ENCODE assay signal across 12 cellular contexts in genomic region chr12:42234970-42235369, GRCh38. TPM values are rescaled to one million over a fixed set of nuclear protein-coding genes. Genes with fewer than 3 reads are reported as not detected.
DNase-seq lines count a peak whose midpoint lies in the region; TF ChIP-seq lines count a peak whose summit lies in the region.
"Had no signal": no experiment of that assay in that cellular context is flagged by ENCODE, and none has a peak within 500 bp of the region (broad histone marks: within the 10 kb centered on the region; RNA-seq: fewer than 3 reads in every experiment).

No MANE protein-coding gene starts in this region.

- intact Hi-C loops in MCF 10A (cut with micrococcal nuclease) = loop anchor here (5.0 kb wide), 1 partner anchor 247 kb away; no protein-coding TSS in a partner anchor
- intact Hi-C loops in mammary epithelial cell (cut with micrococcal nuclease) = no loop called here
- intact Hi-C loops in dorsolateral prefrontal cortex (cut with DNase I) = loop anchor here in 1 of 2 donors (5.0 kb wide), 1 partner anchor 92 kb away; the partner anchor contains the start of genes PPHLN1 and ZCRB1

- H3K36me3 Mint-ChIP-seq in MCF 10A (ENCODE audit: insufficient read depth, unreplicated experiment) (peaks cover 15% of the 10 kb centered on the region), mesothelial cell of epicardium (peaks cover 15% of the 10 kb centered on the region), type B pancreatic cell (peaks cover 23% of the 10 kb centered on the region)
- H3K36me3 Mint-ChIP-seq: naive B cell had no signal

- no peak overlapping the region for H2AFZ ChIP-seq in mammary epithelial cell (ENCODE audit: low read depth, low read length)

- H3K27ac ChIP-seq in mammary epithelial cell (ENCODE audit: insufficient read depth, low read depth, low read length) (no peak overlapping the region), dorsolateral prefrontal cortex (peak overlapping the region in 55 of 59 donors; percentile 6 to 95 (median 66))

- H3K27me3 Mint-ChIP-seq in MCF 10A (ENCODE audit: insufficient read depth, unreplicated experiment) (no peaks in the 10 kb centered on the region), mesothelial cell of epicardium (ENCODE audit: low read depth) (no peaks in the 10 kb centered on the region), type B pancreatic cell (no peaks in the 10 kb centered on the region)
- H3K27me3 Mint-ChIP-seq: activated CD4-positive, alpha-beta T cell treated with anti-CD3 and anti-CD28 coated beads, Interleukin-2, amount 10 ng/mL, durations not matched to agents 7 days and 5 days; naive B cell had no signal

- POLR2A ChIA-PET in MCF 10A (lab: Yijun Ruan, JAX) = interaction anchor here (0.7 to 1.0 kb wide), 2 partner anchors 13 to 35 kb away, joined by 3 read pairs; no protein-coding TSS in a partner anchor

- H4K20me1 ChIP-seq in mammary epithelial cell (ENCODE audit: insufficient read depth, low read length) = no peaks in the 10 kb centered on the region

- peaks cover 1% of the 10 kb centered on the region for H3K36me3 ChIP-seq in mammary epithelial cell (ENCODE audit: insufficient read depth, low read length)

- in situ Hi-C loops in mammary epithelial cell (cut with MboI; ENCODE audit: low sequenced_read_pairs in 2 of 2) = no loop called here

- H3K4me3 Mint-ChIP-seq in MCF 10A (ENCODE audit: unreplicated experiment) = peak overlapping the region; percentile 43
- peak overlapping the region; percentile 62 for H3K4me3 Mint-ChIP-seq in mesothelial cell of epicardium
- H3K4me3 Mint-ChIP-seq in type B pancreatic cell = peak overlapping the region; percentile 34
- H3K4me3 Mint-ChIP-seq: activated CD4-positive, alpha-beta T cell treated with anti-CD3 and anti-CD28 coated beads, Interleukin-2, amount 10 ng/mL, durations not matched to agents 7 days and 5 days had no signal

- H3K4me3 ChIP-seq in mammary epithelial cell (replicated peaks in 1 of 3; ENCODE audit: insufficient read depth in 1 of 3, low read depth in 2 of 3, low read length in 3 of 3) (no peak overlapping the region), dorsolateral prefrontal cortex (peak overlapping the region in 32 of 59 donors; percentile 6 to 95 (median 86))

- WGBS in mammary epithelial cell (ENCODE audit: low coverage, missing lambda C conversion rate) = 97% methylated on average over 2 of the region's 2 CpGs

- CTCF ChIA-PET in MCF 10A (lab: Yijun Ruan, JAX) (interaction anchor here (0.6 to 1.4 kb wide), 4 partner anchors 21 to 967 kb away, joined by 3 to 4 read pairs (median 3); no protein-coding TSS in a partner anchor), mammary epithelial cell (lab: Charles Lee; ENCODE audit: low non-redundant PET) (no interaction called here)

- peaks cover 57% of the 10 kb centered on the region for H3K79me2 ChIP-seq in mammary epithelial cell (ENCODE audit: insufficient read depth, low read length)

- H3K4me1 Mint-ChIP-seq in MCF 10A (ENCODE audit: insufficient read depth, unreplicated experiment) (peaks cover 26% of the 10 kb centered on the region), mesothelial cell of epicardium (peaks cover 40% of the 10 kb centered on the region), type B pancreatic cell (ENCODE audit: unreplicated experiment) (peaks cover 32% of the 10 kb centered on the region)

- H3K27me3 ChIP-seq in mammary epithelial cell (ENCODE audit: insufficient read depth, low read length) (no peaks in the 10 kb centered on the region), dorsolateral prefrontal cortex (no peaks in the 10 kb centered on the region)

- no peak overlapping the region for H3K9ac ChIP-seq in mammary epithelial cell (ENCODE audit: insufficient read depth, low read length)

- H3K9me3 ChIP-seq in mammary epithelial cell (replicated peaks; ENCODE audit: insufficient read depth, low read length) = no peaks in the 10 kb centered on the region

- H3K4me2 ChIP-seq in mammary epithelial cell (ENCODE audit: insufficient read depth, low read depth, low read length) = no peak overlapping the region

- H3K27ac Mint-ChIP-seq in MCF 10A (ENCODE audit: low read depth, unreplicated experiment) (peak overlapping the region; percentile 97), mesothelial cell of epicardium (peak overlapping the region; percentile 9), type B pancreatic cell (no peak overlapping the region)
- H3K27ac Mint-ChIP-seq: activated CD4-positive, alpha-beta T cell treated with anti-CD3 and anti-CD28 coated beads, Interleukin-2, amount 10 ng/mL, durations not matched to agents 7 days and 5 days had no signal

- DNase-seq in MCF 10A (ENCODE audit: unreplicated experiment) (no peak), mammary epithelial cell (no peak), dorsolateral prefrontal cortex (no peak), mesothelial cell of epicardium (ENCODE audit: low spot score in 2 of 2, unreplicated experiment in 2 of 2) (no peak), type B pancreatic cell (ENCODE audit: extremely low spot score, unreplicated experiment) (no peak), NCI-H128 (lab: John Stamatoyannopoulos, UW; ENCODE audit: unreplicated experiment) (no peak), NCI-H2171 (lab: John Stamatoyannopoulos, UW) (no peak), NOMO-1 treated with dmso at 0.1 percent for 144 hours (lab: John Stamatoyannopoulos, UW; ENCODE audit: unreplicated experiment) (no peak)
- DNase-seq: activated CD4-positive, alpha-beta T cell treated with anti-CD3 and anti-CD28 coated beads, Interleukin-2, amount 10 ng/mL, durations not matched to agents 7 days and 5 days; effector CD8-positive, alpha-beta T cell; naive B cell had no signal

- H3K9me3 Mint-ChIP-seq in MCF 10A (ENCODE audit: unreplicated experiment) = no peaks in the 10 kb centered on the region
- H3K9me3 Mint-ChIP-seq in mesothelial cell of epicardium = no peaks in the 10 kb centered on the region
- no peaks in the 10 kb centered on the region for H3K9me3 Mint-ChIP-seq in type B pancreatic cell
- H3K9me3 Mint-ChIP-seq: activated CD4-positive, alpha-beta T cell treated with anti-CD3 and anti-CD28 coated beads, Interleukin-2, amount 10 ng/mL, durations not matched to agents 7 days and 5 days; activated naive CD4-positive, alpha-beta T cell treated with anti-CD3 and anti-CD28 coated beads, Interleukin-2, amount 50 U/mL, for 72 hours; naive B cell had no signal

- H3K4me1 ChIP-seq in mammary epithelial cell (ENCODE audit: insufficient read depth, low read length) = peaks cover 8% of the 10 kb centered on the region

- TF ChIP-seq CTCF in MCF 10A (IDR thresholded peaks at IDR 0.05; ENCODE audit: unreplicated experiment) (no peak), mammary epithelial cell (conservative IDR thresholded peaks at IDR 0.05 in 1 of 2, IDR thresholded peaks at IDR 0.05 in 1 of 2; ENCODE audit: extremely low read depth in 1 of 2, insufficient read depth in 1 of 2, low read depth in 1 of 2, low read length in 2 of 2) (no peak), dorsolateral prefrontal cortex (IDR thresholded peaks at IDR 0.05 in 54 of 56, conservative IDR thresholded peaks at IDR 0.05 in 2 of 56; ENCODE audit: low read depth in 1 of 56, partially characterized antibody in 56 of 56) (no peak), mesothelial cell of epicardium (IDR thresholded peaks at IDR 0.05; ENCODE audit: unreplicated experiment) (no peak), type B pancreatic cell (conservative IDR thresholded peaks at IDR 0.05) (no peak)

- BruUV-seq in MCF 10A (replicated peaks; lab: Mats Ljungman, UMichigan) (no TSS peak), mammary epithelial cell (replicated peaks; lab: Mats Ljungman, UMichigan) (no TSS peak)

- dilution Hi-C loops in mammary epithelial cell (cut with HindIII; ENCODE audit: low sequenced_read_pairs) = loop anchor here (5.0 kb wide), 1 partner anchor 92 kb away; the partner anchor contains the start of genes PPHLN1 and ZCRB1

RNA-seq across cellular contexts. Expression of gene YAF2, which starts 3.1 kb away (rescaled TPM):
- 37.2 and 49.6 TPM in 2 replicates for total RNA-seq in MCF 10A (2022)
- 10 to 100 TPM; 17.7 to 31.3 TPM for total RNA-seq in mammary epithelial cell
- polyA plus RNA-seq in mammary epithelial cell = 8.3 TPM
- 21.8 TPM for polyA minus RNA-seq in mammary epithelial cell
- total RNA-seq in dorsolateral prefrontal cortex = 100 to 1,000 TPM in 2 of 120 experiments, 10 to 100 TPM in 118; 50.9 to 101 (median 80.2) TPM
- 52.2 to 59.4 TPM (median 56.4 TPM) in 3 replicates for total RNA-seq in mesothelial cell of epicardium
- 13.0 and 22.9 TPM in 2 replicates for total RNA-seq in type B pancreatic cell (ENCODE audit: low replicate concordance)

Comparison
In these comparisons a context has a peak if more than half of its experiments do, and no peak if none do; other contexts are left out.
1. H3K4me3 ChIP-seq: peak in dorsolateral prefrontal cortex (32 of 59); none in mammary epithelial cell (0 of 3).
2. Peak in every context shown above with its lines, with median percentiles within 50 percentile points of each other: H3K4me3 Mint-ChIP-seq.